ENCODE assay signal across 1 cellular context in the genomic region with DNA sequence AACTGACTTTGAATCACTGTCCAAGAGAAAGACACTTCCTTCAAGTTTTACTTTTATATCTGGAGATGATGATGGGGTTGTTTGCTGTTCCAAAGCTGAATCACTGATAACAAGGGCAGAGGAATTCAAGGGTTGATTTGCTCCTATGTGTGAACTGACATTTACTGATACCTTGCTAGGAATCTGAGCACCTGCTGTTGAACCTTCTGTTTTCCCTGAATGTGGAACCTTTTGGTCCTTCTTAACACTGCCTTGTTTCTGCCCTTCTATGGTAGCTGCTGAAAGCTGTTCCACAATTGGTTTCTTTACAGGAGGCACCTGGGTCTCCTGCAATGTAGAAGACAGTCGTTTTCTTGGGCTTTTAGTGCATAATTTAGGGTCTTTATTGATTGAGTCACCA.
TF ChIP-seq lines count a peak whose summit lies in the region.

No MANE protein-coding gene starts in this region.

TF ChIP-seq in IMR-90, 13 proteins besides CTCF, POLR2A, EP300 and RAD21 (continued from another document):
- TF ChIP-seq, protein P1, sequence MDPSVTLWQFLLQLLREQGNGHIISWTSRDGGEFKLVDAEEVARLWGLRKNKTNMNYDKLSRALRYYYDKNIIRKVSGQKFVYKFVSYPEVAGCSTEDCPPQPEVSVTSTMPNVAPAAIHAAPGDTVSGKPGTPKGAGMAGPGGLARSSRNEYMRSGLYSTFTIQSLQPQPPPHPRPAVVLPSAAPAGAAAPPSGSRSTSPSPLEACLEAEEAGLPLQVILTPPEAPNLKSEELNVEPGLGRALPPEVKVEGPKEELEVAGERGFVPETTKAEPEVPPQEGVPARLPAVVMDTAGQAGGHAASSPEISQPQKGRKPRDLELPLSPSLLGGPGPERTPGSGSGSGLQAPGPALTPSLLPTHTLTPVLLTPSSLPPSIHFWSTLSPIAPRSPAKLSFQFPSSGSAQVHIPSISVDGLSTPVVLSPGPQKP (IDR thresholded peaks at IDR 0.05; ENCODE audit: borderline replicate concordance, low read depth, low read length), result no peak
- no peak for TF ChIP-seq MXI1 (IDR thresholded peaks at IDR 0.05; ENCODE audit: borderline replicate concordance, low read depth, low read length)
- no peak for TF ChIP-seq MAZ (IDR thresholded peaks at IDR 0.05; ENCODE audit: borderline replicate concordance, low read depth, low read length)
- TF ChIP-seq BHLHE40 (IDR thresholded peaks at IDR 0.05; ENCODE audit: low read depth, low read length), result no peak
